In genomic region chr7:43735802-43736603, GRCh38 we compare ENCODE assay signal across 9 cellular contexts. TPM values are rescaled to one million over a fixed set of nuclear protein-coding genes. Genes with fewer than 3 reads are reported as not detected.
A peak's percentile ranks its signal among the peaks of the same experiment; 100 is the strongest.
DNase-seq lines count a peak whose midpoint lies in the region; ATAC-seq lines count a peak whose summit lies in the region.
"Had no signal": no experiment of that assay in that cellular context is flagged by ENCODE, and none has a peak within 500 bp of the region (broad histone marks: within the 10 kb centered on the region; RNA-seq: fewer than 3 reads in every experiment).

No MANE protein-coding gene starts in this region.

- H3K4me1 ChIP-seq in CD4-positive, alpha-beta memory T cell (ENCODE audit: insufficient read depth, low read length): no peaks in the 10 kb centered on the region

- no peaks in the 10 kb centered on the region for H3K36me3 Mint-ChIP-seq in T-helper 1 cell treated with Interleukin-12 subunit alpha and Interleukin-12 subunit beta and Interleukin-4 antibody, amounts not matched to agents 30 μg/mL and 1 μg/mL, for 36 hours (ENCODE audit: low read depth)
- H3K36me3 Mint-ChIP-seq in CD4-positive, alpha-beta memory T cell: no peaks in the 10 kb centered on the region

- peak; percentile 77 to 87 for ATAC-seq in activated CD4-positive, CD25-positive, alpha-beta regulatory T cell treated with anti-CD3 and anti-CD28 coated beads, Interleukin-2, amount 50 U/mL, for 24 hours
- ATAC-seq in HG02852 (IDR thresholded peaks at IDR 0.05; ENCODE audit: unreplicated experiment): peak; percentile 79

- no peaks in the 10 kb centered on the region for H3K27me3 ChIP-seq in CD4-positive, alpha-beta memory T cell (ENCODE audit: insufficient read depth, low read length)
- H3K27me3 ChIP-seq: ovary had no signal

- H3K27me3 Mint-ChIP-seq in T-helper 1 cell treated with Interleukin-12 subunit alpha and Interleukin-12 subunit beta and Interleukin-4 antibody, amounts not matched to agents 30 μg/mL and 1 μg/mL, for 36 hours (ENCODE audit: low read depth): no peaks in the 10 kb centered on the region
- H3K27me3 Mint-ChIP-seq in CD4-positive, alpha-beta memory T cell: peaks cover 0 to 1% of the 10 kb centered on the region in 2 donors

- no peak for DNase-seq in activated CD4-positive, CD25-positive, alpha-beta regulatory T cell treated with anti-CD3 and anti-CD28 coated beads, Interleukin-2, amount 50 U/mL, for 72 hours
- peak; percentile 16 to 35 for DNase-seq in stimulated activated CD4-positive, alpha-beta T cell treated with anti-CD3 and anti-CD28 coated beads, Interleukin-2, amount 100 ng/mL, for 48 hours
- no peak for DNase-seq in CD4-positive, alpha-beta memory T cell
- DNase-seq in medulla oblongata (ENCODE audit: extremely low spot score) (no peak), Ammon's horn (ENCODE audit: low spot score) (no peak)
- DNase-seq: ovary had no signal

- peak overlapping the region; percentile 58 for H3K27ac Mint-ChIP-seq in T-helper 1 cell treated with Interleukin-12 subunit alpha and Interleukin-12 subunit beta and Interleukin-4 antibody, amounts not matched to agents 30 μg/mL and 1 μg/mL, for 36 hours
- peak overlapping the region in 1 of 7 donors; percentile 3 for H3K27ac Mint-ChIP-seq in CD4-positive, alpha-beta memory T cell

- CTCF ChIA-PET in CD4-positive, alpha-beta memory T cell (lab: Charles Lee; ENCODE audit: partially characterized antibody): interaction anchor here (0.7 to 3.9 kb wide), 6 partner anchors 15 to 154 kb away, joined by 3 to 18 read pairs (median 4); partner anchors contain the start of gene STK17A

- peaks cover 4% of the 10 kb centered on the region for H3K9me3 Mint-ChIP-seq in T-helper 1 cell treated with Interleukin-12 subunit alpha and Interleukin-12 subunit beta and Interleukin-4 antibody, amounts not matched to agents 30 μg/mL and 1 μg/mL, for 36 hours
- no peaks in the 10 kb centered on the region for H3K9me3 Mint-ChIP-seq in CD4-positive, alpha-beta memory T cell

- no peak overlapping the region for H3K27ac ChIP-seq in CD4-positive, alpha-beta memory T cell (ENCODE audit: low read depth, low read length)
- H3K27ac ChIP-seq: ovary had no signal

- intact Hi-C loops in CD4-positive, alpha-beta memory T cell (cut with micrococcal nuclease): no loop called here

- H3K4me3 Mint-ChIP-seq in T-helper 1 cell treated with Interleukin-12 subunit alpha and Interleukin-12 subunit beta and Interleukin-4 antibody, amounts not matched to agents 30 μg/mL and 1 μg/mL, for 36 hours: no peak overlapping the region
- H3K4me3 Mint-ChIP-seq in CD4-positive, alpha-beta memory T cell: no peak overlapping the region

- peaks cover 18% of the 10 kb centered on the region for H3K4me1 Mint-ChIP-seq in T-helper 1 cell treated with Interleukin-12 subunit alpha and Interleukin-12 subunit beta and Interleukin-4 antibody, amounts not matched to agents 30 μg/mL and 1 μg/mL, for 36 hours (ENCODE audit: low read depth)
- peaks cover 0 to 5% (median 4%) of the 10 kb centered on the region in 4 donors for H3K4me1 Mint-ChIP-seq in CD4-positive, alpha-beta memory T cell

- H3K36me3 ChIP-seq in CD4-positive, alpha-beta memory T cell (ENCODE audit: insufficient read depth, low read length): no peaks in the 10 kb centered on the region
- H3K36me3 ChIP-seq: ovary had no signal

- H3K9me3 ChIP-seq in CD4-positive, alpha-beta memory T cell (ENCODE audit: control insufficient read depth in 1 of 2, low read length in 2 of 2): no peaks in the 10 kb centered on the region
- H3K9me3 ChIP-seq: ovary had no signal

- no peak overlapping the region for H3K4me3 ChIP-seq in CD4-positive, alpha-beta memory T cell (ENCODE audit: low read length in 2 of 2)
- H3K4me3 ChIP-seq: ovary had no signal

- POLR2A ChIA-PET in CD4-positive, alpha-beta memory T cell (lab: Charles Lee; ENCODE audit: partially characterized antibody): no interaction called here

RNA-seq across cellular contexts. Expression of gene COA1, which starts 6.7 kb away (rescaled TPM):
- 10 to 100 TPM; 52.0 to 53.2 TPM for total RNA-seq in CD4-positive, alpha-beta memory T cell
- polyA plus RNA-seq in CD4-positive, alpha-beta memory T cell: 10 to 100 TPM; 43.7 to 56.4 TPM

RNA-seq across cellular contexts. Expression of gene BLVRA, which starts 22.5 kb away (rescaled TPM):
- 10 to 100 TPM; 18.1 to 19.3 TPM for total RNA-seq in CD4-positive, alpha-beta memory T cell
- 100 to 1,000 TPM in 1 of 2 donors, 10 to 100 TPM in 1; 72.0 to 105 TPM for polyA plus RNA-seq in CD4-positive, alpha-beta memory T cell

Comparison
In these comparisons a context has a peak if more than half of its experiments do, and no peak if none do; other contexts are left out.
1. DNase-seq: peak in stimulated activated CD4-positive, alpha-beta T cell treated with anti-CD3 and anti-CD28 coated beads, Interleukin-2, amount 100 ng/mL, for 48 hours (2 of 2); none in activated CD4-positive, CD25-positive, alpha-beta regulatory T cell treated with anti-CD3 and anti-CD28 coated beads, Interleukin-2, amount 50 U/mL, for 72 hours (single experiment), CD4-positive, alpha-beta memory T cell (0 of 5), medulla oblongata (single experiment) and Ammon's horn (single experiment).